ENCODE assay signal across 32 cellular contexts in genomic region chr12:109212460-109213115, GRCh38.
"Had no signal": no experiment of that assay in that cellular context is flagged by ENCODE, and none has a peak within 500 bp of the region (broad histone marks: within the 10 kb centered on the region; RNA-seq: fewer than 3 reads in every experiment).

No MANE protein-coding gene starts in this region.

- H3K9me3 ChIP-seq: ascending aorta had no signal

- H3K4me3 Mint-ChIP-seq: activated B cell treated with CpG ODN at 0.5 μM for 24 hours; activated CD4-positive, alpha-beta memory T cell treated with anti-CD3 and anti-CD28 coated beads for 36 hours; activated CD4-positive, alpha-beta T cell treated with anti-CD3 and anti-CD28 coated beads, Interleukin-2, amount 10 ng/mL, durations not matched to agents 24 days and 14 days; activated CD8-positive, alpha-beta T cell treated with anti-CD3 and anti-CD28 coated beads for 36 hours; activated naive CD4-positive, alpha-beta T cell treated with anti-CD3 and anti-CD28 coated beads, Interleukin-2, amount 10 ng/mL, durations not matched to agents 7 days and 5 days; activated naive CD4-positive, alpha-beta T cell treated with anti-CD3 and anti-CD28 coated beads, Interleukin-2, amount 50 U/mL, for 24 hours; activated naive CD8-positive, alpha-beta T cell; activated naive CD8-positive, alpha-beta T cell treated with anti-CD3 and anti-CD28 coated beads, Interleukin-2, amount 10 ng/mL, durations not matched to agents 7 days and 5 days; activated naive CD8-positive, alpha-beta T cell treated with anti-CD3 and anti-CD28 coated beads, Interleukin-2, amount 50 U/mL, for 24 hours; activated T-cell treated with anti-CD3 and anti-CD28 coated beads, Interleukin-2, amount 50 U/mL, for 4 hours; brain; T-helper 1 cell treated with Interleukin-12 subunit alpha and Interleukin-12 subunit beta and Interleukin-4 antibody, amounts not matched to agents 30 μg/mL and 1 μg/mL, for 36 hours; T-helper 2 cell treated with Interferon-gamma antibody and Interleukin-4, amounts not matched to agents 5 μg/mL and 100 μg/mL, for 36 hours had no signal

- H3K27me3 Mint-ChIP-seq: activated B cell treated with CpG ODN at 0.5 μM for 24 hours; activated CD4-positive, alpha-beta memory T cell treated with anti-CD3 and anti-CD28 coated beads for 36 hours; activated CD4-positive, alpha-beta T cell treated with anti-CD3 and anti-CD28 coated beads, Interleukin-2, amount 10 ng/mL, durations not matched to agents 24 days and 14 days; activated CD8-positive, alpha-beta T cell treated with anti-CD3 and anti-CD28 coated beads for 36 hours; activated naive CD4-positive, alpha-beta T cell treated with anti-CD3 and anti-CD28 coated beads, Interleukin-2, amount 10 ng/mL, durations not matched to agents 7 days and 5 days; activated naive CD4-positive, alpha-beta T cell treated with anti-CD3 and anti-CD28 coated beads, Interleukin-2, amount 50 U/mL, for 24 hours; activated naive CD8-positive, alpha-beta T cell; activated naive CD8-positive, alpha-beta T cell treated with anti-CD3 and anti-CD28 coated beads, Interleukin-2, amount 10 ng/mL, durations not matched to agents 7 days and 5 days; activated naive CD8-positive, alpha-beta T cell treated with anti-CD3 and anti-CD28 coated beads, Interleukin-2, amount 50 U/mL, for 24 hours; brain had no signal

- H3K4me1 Mint-ChIP-seq: activated B cell treated with CpG ODN at 0.5 μM for 24 hours; activated CD4-positive, alpha-beta T cell treated with anti-CD3 and anti-CD28 coated beads, Interleukin-2, amount 10 ng/mL, durations not matched to agents 24 days and 14 days; activated naive CD4-positive, alpha-beta T cell treated with anti-CD3 and anti-CD28 coated beads, Interleukin-2, amount 10 ng/mL, durations not matched to agents 7 days and 5 days; activated naive CD4-positive, alpha-beta T cell treated with anti-CD3 and anti-CD28 coated beads, Interleukin-2, amount 50 U/mL, for 24 hours; activated naive CD8-positive, alpha-beta T cell treated with anti-CD3 and anti-CD28 coated beads, Interleukin-2, amount 10 ng/mL, durations not matched to agents 7 days and 5 days; activated naive CD8-positive, alpha-beta T cell treated with anti-CD3 and anti-CD28 coated beads, Interleukin-2, amount 50 U/mL, for 24 hours; brain had no signal

- H3K27ac Mint-ChIP-seq: activated B cell treated with CpG ODN at 0.5 μM for 24 hours; activated CD4-positive, alpha-beta memory T cell treated with anti-CD3 and anti-CD28 coated beads for 36 hours; activated CD4-positive, alpha-beta T cell treated with anti-CD3 and anti-CD28 coated beads, Interleukin-2, amount 10 ng/mL, durations not matched to agents 24 days and 14 days; activated CD8-positive, alpha-beta T cell treated with anti-CD3 and anti-CD28 coated beads for 36 hours; activated naive CD4-positive, alpha-beta T cell treated with anti-CD3 and anti-CD28 coated beads, Interleukin-2, amount 10 ng/mL, durations not matched to agents 7 days and 5 days; activated naive CD4-positive, alpha-beta T cell treated with anti-CD3 and anti-CD28 coated beads, Interleukin-2, amount 50 U/mL, for 24 hours; activated naive CD8-positive, alpha-beta T cell; activated naive CD8-positive, alpha-beta T cell treated with anti-CD3 and anti-CD28 coated beads, Interleukin-2, amount 10 ng/mL, durations not matched to agents 7 days and 5 days; activated naive CD8-positive, alpha-beta T cell treated with anti-CD3 and anti-CD28 coated beads, Interleukin-2, amount 50 U/mL, for 24 hours; activated T-helper 2 cell treated with anti-CD3 and anti-CD28 coated beads, Interferon-gamma antibody, Interleukin-2, Interleukin-4, amounts not matched to agents 10 μg/mL and 5 μg/mL and 100 μg/mL, durations not matched to agents 14 hours and 24 hours and 36 hours; brain; T-helper 1 cell treated with Interleukin-12 subunit alpha and Interleukin-12 subunit beta and Interleukin-4 antibody, amounts not matched to agents 30 μg/mL and 1 μg/mL, for 36 hours; T-helper 2 cell treated with Interferon-gamma antibody and Interleukin-4, amounts not matched to agents 5 μg/mL and 100 μg/mL, for 36 hours had no signal

- DNase-seq: activated B cell treated with CpG ODN at 0.5 μM for 24 hours; activated CD4-positive, alpha-beta memory T cell treated with anti-CD3 and anti-CD28 coated beads for 36 hours; activated CD4-positive, alpha-beta T cell treated with anti-CD3 and anti-CD28 coated beads for 4 hours; activated CD4-positive, alpha-beta T cell treated with anti-CD3 and anti-CD28 coated beads, Interleukin-2, amount 10 ng/mL, durations not matched to agents 24 days and 14 days; activated CD4-positive, alpha-beta T cell treated with anti-CD3 and anti-CD28 coated beads, Interleukin-2, amount 50 U/mL, for 1 hour; activated CD4-positive, alpha-beta T cell treated with anti-CD3 and anti-CD28 coated beads, Interleukin-2, amount 50 U/mL, for 4 hours; activated CD4-positive, CD25-positive, alpha-beta regulatory T cell treated with anti-CD3 and anti-CD28 coated beads, Interleukin-2, amount 50 U/mL, for 72 hours; activated CD8-positive, alpha-beta memory T cell treated with anti-CD3 and anti-CD28 coated beads, Interleukin-2, amount 50 U/mL, for 4 hours; activated CD8-positive, alpha-beta T cell treated with anti-CD3 and anti-CD28 coated beads for 36 hours; activated effector memory CD4-positive, alpha-beta T cell treated with Interleukin-2 at 50 U/mL for 16 hours; activated gamma-delta T cell; activated naive CD4-positive, alpha-beta T cell treated with anti-CD3 and anti-CD28 coated beads, Interleukin-2, amount 10 ng/mL, durations not matched to agents 7 days and 5 days; activated naive CD4-positive, alpha-beta T cell treated with Interleukin-2 at 50 U/mL for 16 hours; activated naive CD8-positive, alpha-beta T cell treated with anti-CD3 and anti-CD28 coated beads, Interleukin-2, amount 10 ng/mL, durations not matched to agents 7 days and 5 days; activated naive CD8-positive, alpha-beta T cell treated with anti-CD3 and anti-CD28 coated beads, Interleukin-2, amount 50 U/mL, for 24 hours; activated T-cell treated with anti-CD3 and anti-CD28 coated beads for 4 hours; activated T-cell treated with anti-CD3 and anti-CD28 coated beads, Interleukin-2, amount 50 U/mL, for 1 hour; activated T-cell treated with anti-CD3 and anti-CD28 coated beads, Interleukin-2, amount 50 U/mL, for 4 hours; amygdala; anterior cingulate cortex; central memory CD4-positive, alpha-beta T cell; T-helper 1 cell; T-helper 2 cell; T-helper 9 cell had no signal

- H3K36me3 Mint-ChIP-seq: activated naive CD4-positive, alpha-beta T cell treated with anti-CD3 and anti-CD28 coated beads, Interleukin-2, amount 10 ng/mL, durations not matched to agents 7 days and 5 days; activated naive CD8-positive, alpha-beta T cell; activated naive CD8-positive, alpha-beta T cell treated with anti-CD3 and anti-CD28 coated beads, Interleukin-2, amount 10 ng/mL, durations not matched to agents 7 days and 5 days had no signal

- H3K27ac ChIP-seq: ascending aorta, VCaP had no signal

- H3K9me3 Mint-ChIP-seq: activated B cell treated with CpG ODN at 0.5 μM for 24 hours; activated CD4-positive, alpha-beta memory T cell treated with anti-CD3 and anti-CD28 coated beads for 36 hours; activated CD4-positive, alpha-beta T cell treated with anti-CD3 and anti-CD28 coated beads, Interleukin-2, amount 10 ng/mL, durations not matched to agents 24 days and 14 days; activated CD8-positive, alpha-beta T cell treated with anti-CD3 and anti-CD28 coated beads for 36 hours; activated naive CD4-positive, alpha-beta T cell treated with anti-CD3 and anti-CD28 coated beads, Interleukin-2, amount 10 ng/mL, durations not matched to agents 7 days and 5 days; activated naive CD4-positive, alpha-beta T cell treated with anti-CD3 and anti-CD28 coated beads, Interleukin-2, amount 50 U/mL, for 24 hours; activated naive CD8-positive, alpha-beta T cell treated with anti-CD3 and anti-CD28 coated beads, Interleukin-2, amount 10 ng/mL, durations not matched to agents 7 days and 5 days; activated naive CD8-positive, alpha-beta T cell treated with anti-CD3 and anti-CD28 coated beads, Interleukin-2, amount 50 U/mL, for 24 hours; activated T-cell treated with anti-CD3 and anti-CD28 coated beads, Interleukin-2, amount 50 U/mL, for 4 hours; activated T-helper 2 cell treated with anti-CD3 and anti-CD28 coated beads, Interferon-gamma antibody, Interleukin-2, Interleukin-4, amounts not matched to agents 10 μg/mL and 5 μg/mL and 100 μg/mL, durations not matched to agents 14 hours and 24 hours and 36 hours; brain; T-helper 1 cell treated with Interleukin-12 subunit alpha and Interleukin-12 subunit beta and Interleukin-4 antibody, amounts not matched to agents 30 μg/mL and 1 μg/mL, for 36 hours; T-helper 2 cell treated with Interferon-gamma antibody and Interleukin-4, amounts not matched to agents 5 μg/mL and 100 μg/mL, for 36 hours had no signal

- H3K27me3 ChIP-seq: ascending aorta had no signal

- ATAC-seq: activated CD8-positive, alpha-beta T cell treated with anti-CD3 and anti-CD28 coated beads for 36 hours; activated naive CD8-positive, alpha-beta T cell treated with anti-CD3 and anti-CD28 coated beads, Interleukin-2, amount 50 U/mL, for 24 hours; activated T-cell treated with anti-CD3 and anti-CD28 coated beads, Interleukin-2, amount 50 U/mL, for 4 hours had no signal

- H3K4me1 ChIP-seq: ascending aorta had no signal

- H3K4me3 ChIP-seq: ascending aorta had no signal
